ENCODE assay signal across 1 cellular context in the genomic region with DNA sequence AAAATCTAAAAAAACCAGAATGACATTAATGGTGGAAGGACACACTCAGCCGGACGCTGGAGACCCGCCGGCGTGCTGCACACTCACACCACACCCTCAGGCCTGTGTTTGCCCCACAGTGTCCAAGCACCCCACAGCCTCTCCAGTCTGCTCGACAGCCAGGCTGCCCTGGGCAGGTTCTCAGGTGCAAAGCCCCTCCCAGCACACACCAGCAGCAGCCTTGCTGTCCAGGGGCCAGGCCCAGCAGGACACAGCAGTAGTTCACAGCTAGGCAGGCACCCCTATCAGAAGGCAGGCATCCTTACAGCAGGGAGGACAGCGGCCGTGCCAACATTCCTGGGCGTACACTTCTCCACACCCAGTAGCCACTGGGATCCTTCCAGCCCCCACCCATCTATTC.
TF ChIP-seq lines count a peak whose summit lies in the region.

No MANE protein-coding gene starts in this region.

TF ChIP-seq in HCT116, 20 proteins besides CTCF, POLR2A, EP300 and RAD21 (continued from another document):
- TF ChIP-seq, protein P1, sequence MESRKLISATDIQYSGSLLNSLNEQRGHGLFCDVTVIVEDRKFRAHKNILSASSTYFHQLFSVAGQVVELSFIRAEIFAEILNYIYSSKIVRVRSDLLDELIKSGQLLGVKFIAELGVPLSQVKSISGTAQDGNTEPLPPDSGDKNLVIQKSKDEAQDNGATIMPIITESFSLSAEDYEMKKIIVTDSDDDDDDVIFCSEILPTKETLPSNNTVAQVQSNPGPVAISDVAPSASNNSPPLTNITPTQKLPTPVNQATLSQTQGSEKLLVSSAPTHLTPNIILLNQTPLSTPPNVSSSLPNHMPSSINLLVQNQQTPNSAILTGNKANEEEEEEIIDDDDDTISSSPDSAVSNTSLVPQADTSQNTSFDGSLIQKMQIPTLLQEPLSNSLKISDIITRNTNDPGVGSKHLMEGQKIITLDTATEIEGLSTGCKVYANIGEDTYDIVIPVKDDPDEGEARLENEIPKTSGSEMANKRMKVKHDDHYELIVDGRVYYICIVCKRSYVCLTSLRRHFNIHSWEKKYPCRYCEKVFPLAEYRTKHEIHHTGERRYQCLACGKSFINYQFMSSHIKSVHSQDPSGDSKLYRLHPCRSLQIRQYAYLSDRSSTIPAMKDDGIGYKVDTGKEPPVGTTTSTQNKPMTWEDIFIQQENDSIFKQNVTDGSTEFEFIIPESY (IDR thresholded peaks at IDR 0.05; ENCODE audit: extremely low read depth, insufficient replicate concordance, low read length), result no peak
- TF ChIP-seq, protein P2, sequence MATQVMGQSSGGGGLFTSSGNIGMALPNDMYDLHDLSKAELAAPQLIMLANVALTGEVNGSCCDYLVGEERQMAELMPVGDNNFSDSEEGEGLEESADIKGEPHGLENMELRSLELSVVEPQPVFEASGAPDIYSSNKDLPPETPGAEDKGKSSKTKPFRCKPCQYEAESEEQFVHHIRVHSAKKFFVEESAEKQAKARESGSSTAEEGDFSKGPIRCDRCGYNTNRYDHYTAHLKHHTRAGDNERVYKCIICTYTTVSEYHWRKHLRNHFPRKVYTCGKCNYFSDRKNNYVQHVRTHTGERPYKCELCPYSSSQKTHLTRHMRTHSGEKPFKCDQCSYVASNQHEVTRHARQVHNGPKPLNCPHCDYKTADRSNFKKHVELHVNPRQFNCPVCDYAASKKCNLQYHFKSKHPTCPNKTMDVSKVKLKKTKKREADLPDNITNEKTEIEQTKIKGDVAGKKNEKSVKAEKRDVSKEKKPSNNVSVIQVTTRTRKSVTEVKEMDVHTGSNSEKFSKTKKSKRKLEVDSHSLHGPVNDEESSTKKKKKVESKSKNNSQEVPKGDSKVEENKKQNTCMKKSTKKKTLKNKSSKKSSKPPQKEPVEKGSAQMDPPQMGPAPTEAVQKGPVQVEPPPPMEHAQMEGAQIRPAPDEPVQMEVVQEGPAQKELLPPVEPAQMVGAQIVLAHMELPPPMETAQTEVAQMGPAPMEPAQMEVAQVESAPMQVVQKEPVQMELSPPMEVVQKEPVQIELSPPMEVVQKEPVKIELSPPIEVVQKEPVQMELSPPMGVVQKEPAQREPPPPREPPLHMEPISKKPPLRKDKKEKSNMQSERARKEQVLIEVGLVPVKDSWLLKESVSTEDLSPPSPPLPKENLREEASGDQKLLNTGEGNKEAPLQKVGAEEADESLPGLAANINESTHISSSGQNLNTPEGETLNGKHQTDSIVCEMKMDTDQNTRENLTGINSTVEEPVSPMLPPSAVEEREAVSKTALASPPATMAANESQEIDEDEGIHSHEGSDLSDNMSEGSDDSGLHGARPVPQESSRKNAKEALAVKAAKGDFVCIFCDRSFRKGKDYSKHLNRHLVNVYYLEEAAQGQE (IDR thresholded peaks at IDR 0.05; ENCODE audit: low read depth), result no peak
- TF ChIP-seq EZH2 (IDR thresholded peaks at IDR 0.05) (no peak), ZNF274 (IDR thresholded peaks at IDR 0.05; ENCODE audit: low read depth, low read length) (no peak), SRF (IDR thresholded peaks at IDR 0.05; ENCODE audit: low read depth) (no peak), FOSL1 (IDR thresholded peaks at IDR 0.05; ENCODE audit: low read depth) (no peak), EZH2phosphoT487 (IDR thresholded peaks at IDR 0.05; ENCODE audit: borderline replicate concordance) (no peak), POLR2AphosphoS5 (IDR thresholded peaks at IDR 0.05; ENCODE audit: low read depth, low read length) (no peak), ELF1 (IDR thresholded peaks at IDR 0.05; ENCODE audit: borderline replicate concordance, low read depth) (no peak), SP1 (IDR thresholded peaks at IDR 0.05; ENCODE audit: low read depth) (no peak), CBX3 (IDR thresholded peaks at IDR 0.05; ENCODE audit: low read depth) (no peak), ZFX (IDR thresholded peaks at IDR 0.05) (no peak), YY1 (IDR thresholded peaks at IDR 0.05; ENCODE audit: extremely low read depth, insufficient replicate concordance, low read depth, low read length) (no peak), SIN3A (IDR thresholded peaks at IDR 0.05; ENCODE audit: low read depth) (no peak), TCF7L2 (IDR thresholded peaks at IDR 0.05; ENCODE audit: borderline replicate concordance, extremely low read depth, insufficient read depth, insufficient read length) (no peak), JUND (IDR thresholded peaks at IDR 0.05) (no peak), CEBPB (IDR thresholded peaks at IDR 0.05; ENCODE audit: low read depth) (no peak)
- TF ChIP-seq, protein P3, sequence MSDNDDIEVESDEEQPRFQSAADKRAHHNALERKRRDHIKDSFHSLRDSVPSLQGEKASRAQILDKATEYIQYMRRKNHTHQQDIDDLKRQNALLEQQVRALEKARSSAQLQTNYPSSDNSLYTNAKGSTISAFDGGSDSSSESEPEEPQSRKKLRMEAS (IDR thresholded peaks at IDR 0.05), result no peak
- TF ChIP-seq, protein P4, sequence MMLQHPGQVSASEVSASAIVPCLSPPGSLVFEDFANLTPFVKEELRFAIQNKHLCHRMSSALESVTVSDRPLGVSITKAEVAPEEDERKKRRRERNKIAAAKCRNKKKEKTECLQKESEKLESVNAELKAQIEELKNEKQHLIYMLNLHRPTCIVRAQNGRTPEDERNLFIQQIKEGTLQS (IDR thresholded peaks at IDR 0.05), result no peak
